ENCODE assay signal across 6 cellular contexts in genomic region chr11:64285885-64286800, GRCh38. TPM values are rescaled to one million over a fixed set of nuclear protein-coding genes. Genes with fewer than 3 reads are reported as not detected.
DNase-seq lines count a peak whose midpoint lies in the region; ATAC-seq and TF ChIP-seq lines count a peak whose summit lies in the region.

No MANE protein-coding gene starts in this region.

- TF ChIP-seq CTCF in WI38 (IDR thresholded peaks at IDR 0.05; ENCODE audit: low read depth, low read length) = no peak

- peak; percentile 26 for ATAC-seq in left colon

- peak overlapping the region; percentile 78 for H3K4me3 ChIP-seq in WI38 (ENCODE audit: low read depth, low read length)

- DNase-seq in activated naive CD4-positive, alpha-beta T cell treated with Interleukin-2 at 50 U/mL for 16 hours = peak; percentile 19
- DNase-seq in activated naive CD4-positive, alpha-beta T cell treated with anti-CD3 and anti-CD28 coated beads, Interleukin-2, amount 50 U/mL, for 16 hours = no peak
- peak in 1 of 2 donors; percentile 59 for DNase-seq in left colon
- no peak for DNase-seq in HCEC 1CT
- DNase-seq in stimulated activated CD4-positive, alpha-beta T cell treated with anti-CD3 and anti-CD28 coated beads, Interleukin-4, amount 100 ng/mL, for 24 hours = no peak

- intact Hi-C loops in left colon (cut with DNase I, micrococcal nuclease) = loop anchor here in 1 of 2 donors (10.0 kb wide), 1 partner anchor 81 kb away; the partner anchor contains the start of gene FERMT3

RNA-seq across cellular contexts. Expression of gene GPR137, which starts 0.5 kb away (rescaled TPM):
- total RNA-seq in left colon = 10 to 100 TPM; 31.2 to 37.3 TPM

RNA-seq across cellular contexts. Expression of gene BAD, which starts 1.7 kb away (rescaled TPM):
- 10 to 100 TPM; 83.9 to 90.0 TPM for total RNA-seq in left colon

RNA-seq across cellular contexts. Expression of gene KCNK4, which starts 5.0 kb away (rescaled TPM):
- total RNA-seq in left colon = not detected

RNA-seq across cellular contexts. Expression of gene CATSPERZ, which starts 14.0 kb away (rescaled TPM):
- total RNA-seq in left colon = under 1 TPM; 0.43 to 0.98 TPM

RNA-seq across cellular contexts. Expression of gene ESRRA, which starts 19.2 kb away (rescaled TPM):
- total RNA-seq in left colon = 100 to 1,000 TPM; 185 to 212 TPM
